In genomic region chr14:51895425-51895824, GRCh38 we compare ENCODE assay signal across 23 cellular contexts.
"Had no signal": no experiment of that assay in that cellular context is flagged by ENCODE, and none has a peak within 500 bp of the region (broad histone marks: within the 10 kb centered on the region; RNA-seq: fewer than 3 reads in every experiment).

No MANE protein-coding gene starts in this region.

- FAIRE-seq: astrocyte had no signal

- DNase-seq: activated CD4-positive, alpha-beta T cell treated with anti-CD3 and anti-CD28 coated beads for 4 hours; activated CD8-positive, alpha-beta memory T cell treated with anti-CD3 and anti-CD28 coated beads, Interleukin-2, amount 50 U/mL, for 4 hours; activated CD8-positive, alpha-beta T cell treated with anti-CD3 and anti-CD28 coated beads for 36 hours; activated effector memory CD4-positive, alpha-beta T cell treated with Interleukin-2 at 50 U/mL for 16 hours; activated naive CD4-positive, alpha-beta T cell; activated T-cell treated with anti-CD3 and anti-CD28 coated beads, Interleukin-2, amount 50 U/mL, for 1 hour; amygdala; brain microvascular endothelial cell; KG1; MV-4-11; NCI-H1092 treated with DMSO at 0.1 percent for 48 hours; NCI-H1417 treated with DMSO at 0.1 percent for 48 hours; NCI-H1694; NCI-H2029 treated with DMSO at 0.1 percent for 48 hours; NCI-H345; NCI-H510A; NCI-H526 treated with DMSO at 0.1 percent for 48 hours; NCI-H82; SJCRH30; SK-N-SH; T-helper 1 cell had no signal

- ATAC-seq: activated CD4-positive, CD25-positive, alpha-beta regulatory T cell treated with anti-CD3 and anti-CD28 coated beads, Interleukin-2, amount 50 U/mL, for 24 hours; activated CD8-positive, alpha-beta T cell treated with anti-CD3 and anti-CD28 coated beads for 36 hours had no signal
